7 cellular contexts compared by ENCODE assay signal in the genomic region with DNA sequence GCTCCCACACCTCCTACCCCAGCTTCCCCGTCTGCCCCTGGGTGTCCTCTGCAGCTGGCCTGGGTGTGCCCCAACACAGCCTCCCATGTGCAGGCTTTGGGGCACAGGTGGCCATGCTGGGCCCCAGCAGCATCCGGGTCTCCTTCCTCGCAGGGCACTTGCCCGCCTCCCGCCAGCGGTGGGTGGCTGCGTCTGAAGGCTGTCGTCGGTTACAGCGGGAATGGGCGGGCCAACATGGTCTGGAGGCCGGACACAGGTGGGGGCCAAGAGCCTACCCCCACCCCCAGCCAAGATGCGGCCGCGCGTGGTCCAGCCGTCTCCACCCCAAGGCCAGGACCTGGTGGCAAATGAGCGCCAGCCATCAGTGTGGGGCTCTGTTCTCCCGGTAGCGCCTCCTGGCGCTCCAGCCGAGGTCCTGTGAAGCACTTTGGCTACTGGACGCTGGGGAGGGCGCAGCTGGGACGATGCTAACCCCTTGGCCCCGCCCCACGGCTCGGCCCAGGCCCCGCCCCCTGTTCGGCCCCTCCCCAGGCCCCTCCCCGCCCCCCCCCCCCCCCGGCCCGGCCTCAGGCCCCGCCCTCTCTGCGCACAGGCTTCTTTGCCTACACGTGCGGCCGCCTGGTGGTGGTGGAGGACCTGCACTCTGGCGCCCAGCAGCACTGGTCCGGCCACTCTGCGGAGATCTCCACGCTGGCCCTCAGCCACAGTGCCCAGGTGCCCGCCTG. TPM values are rescaled to one million over a fixed set of nuclear protein-coding genes. Genes with fewer than 3 reads are reported as not detected.
A peak's percentile ranks its signal among the peaks of the same experiment; 100 is the strongest.
DNase-seq lines count a peak whose midpoint lies in the region; ATAC-seq and TF ChIP-seq lines count a peak whose summit lies in the region.

No MANE protein-coding gene starts in this region.

- TF ChIP-seq EP300 in ovary (IDR thresholded peaks at IDR 0.05): no peak

- TF ChIP-seq CTCF in glutamatergic neuron (IDR thresholded peaks at IDR 0.05; ENCODE audit: partially characterized antibody, unreplicated experiment): peak; percentile 79
- peak; percentile 35 to 75 (median 73) for TF ChIP-seq CTCF in ovary (IDR thresholded peaks at IDR 0.05)

- H3K4me3 ChIP-seq in SK-N-MC (no peak overlapping the region), ovary (no peak overlapping the region)

- no peaks in the 10 kb centered on the region for H3K36me3 Mint-ChIP-seq in activated naive CD8-positive, alpha-beta T cell
- H3K36me3 Mint-ChIP-seq in glutamatergic neuron (ENCODE audit: unreplicated experiment): no peaks in the 10 kb centered on the region

- peak overlapping the region; percentile 26 for H3K9ac ChIP-seq in SK-N-MC (ENCODE audit: insufficient read length)

- H3K27ac ChIP-seq in SK-N-MC (no peak overlapping the region), ovary (peak overlapping the region; percentile 66 to 74)

- H3K36me3 ChIP-seq in SK-N-MC (ENCODE audit: insufficient read depth, low read length) (no peaks in the 10 kb centered on the region; the same call in 1 of the 2 replicates), ovary (no peaks in the 10 kb centered on the region)

- WGBS in ovary, 3 donors: 6 to 28% (median 8%) methylated on average over 28 to 41 of the region's 43 CpGs

- DNase-seq in SK-N-MC (ENCODE audit: low read depth, low spot score): no peak
- DNase-seq in glutamatergic neuron: peak; percentile 94
- peak; percentile 88 to 95 (median 91) for DNase-seq in ovary
- DNase-seq in NCI-H1436 treated with DMSO at 0.1 percent for 48 hours (lab: John Stamatoyannopoulos, UW): no peak

- intact Hi-C loops in ovary (cut with DNase I): loop anchor here in 2 of 4 donors (5.0 to 10.0 kb wide), 3 partner anchors 78 to 276 kb away; a partner anchor contains a TSS

- H3K4me1 ChIP-seq in ovary (ENCODE audit: insufficient read depth): peaks cover 5% of the 10 kb centered on the region

- no peaks in the 10 kb centered on the region for H3K27me3 ChIP-seq in ovary

- ATAC-seq in GM18520 (IDR thresholded peaks at IDR 0.05; ENCODE audit: unreplicated experiment) (peak; percentile 37), HG03565 (IDR thresholded peaks at IDR 0.05; ENCODE audit: unreplicated experiment) (peak; percentile 45)

- H3K9me3 ChIP-seq in SK-N-MC (ENCODE audit: low read depth, low read length) (no peaks in the 10 kb centered on the region), ovary (no peaks in the 10 kb centered on the region)

- H3K4me1 Mint-ChIP-seq in activated naive CD8-positive, alpha-beta T cell (ENCODE audit: low read depth): peaks cover 3% of the 10 kb centered on the region
- H3K4me1 Mint-ChIP-seq in glutamatergic neuron (ENCODE audit: low read depth, unreplicated experiment): peaks cover 1% of the 10 kb centered on the region

- no peak for TF ChIP-seq POLR2A in ovary (IDR thresholded peaks at IDR 0.05)

- H3K27me3 Mint-ChIP-seq in activated naive CD8-positive, alpha-beta T cell: no peaks in the 10 kb centered on the region
- H3K27me3 Mint-ChIP-seq in glutamatergic neuron (ENCODE audit: unreplicated experiment): peaks cover 5% of the 10 kb centered on the region

- H3K9me3 Mint-ChIP-seq in activated naive CD8-positive, alpha-beta T cell (ENCODE audit: low read depth): no peaks in the 10 kb centered on the region
- H3K9me3 Mint-ChIP-seq in glutamatergic neuron (ENCODE audit: unreplicated experiment): peaks cover 2% of the 10 kb centered on the region

- peak overlapping the region; percentile 27 for H3K4me3 Mint-ChIP-seq in activated naive CD8-positive, alpha-beta T cell
- H3K4me3 Mint-ChIP-seq in glutamatergic neuron (ENCODE audit: unreplicated experiment): no peak overlapping the region

- no peak overlapping the region for H3K27ac Mint-ChIP-seq in activated naive CD8-positive, alpha-beta T cell
- no peak overlapping the region for H3K27ac Mint-ChIP-seq in glutamatergic neuron (ENCODE audit: unreplicated experiment)

RNA-seq across cellular contexts. Expression of a gene that starts 7.3 kb away (rescaled TPM):
- total RNA-seq in glutamatergic neuron (ENCODE audit: unreplicated experiment) (208 TPM), ovary (100 to 1,000 TPM in 1 of 7 donors, 10 to 100 TPM in 6; 44.6 to 100 (median 80.6) TPM)
- polyA plus RNA-seq in ovary: 10 to 100 TPM; 11.6 to 96.6 TPM

RNA-seq across cellular contexts. Expression of a gene that starts 11.5 kb away (rescaled TPM):
- total RNA-seq in glutamatergic neuron (ENCODE audit: unreplicated experiment) (24.6 TPM), ovary (10 to 100 TPM; 22.4 to 58.2 (median 45.1) TPM)
- 10 to 100 TPM in 1 of 2 donors, 1 to 10 TPM in 1; 1.4 to 34.9 TPM for polyA plus RNA-seq in ovary

RNA-seq across cellular contexts. Expression of a gene that starts 14.8 kb away (rescaled TPM):
- total RNA-seq in glutamatergic neuron (ENCODE audit: unreplicated experiment): 8.2 TPM
- total RNA-seq in ovary: 1 to 10 TPM in 6 of 7 donors, under 1 TPM in 1; 0.50 to 4.3 (median 1.4) TPM
- polyA plus RNA-seq in ovary: under 1 TPM in 1 of 2 donors, not detected in 1; 0.80 TPM

RNA-seq across cellular contexts. Expression of a gene that starts 19.0 kb away (rescaled TPM):
- total RNA-seq in glutamatergic neuron (ENCODE audit: unreplicated experiment): 16.6 TPM
- total RNA-seq in ovary: 10 to 100 TPM; 21.5 to 42.3 (median 31.3) TPM
- polyA plus RNA-seq in ovary: 10 to 100 TPM in 1 of 2 donors, under 1 TPM in 1; 0.98 to 22.9 TPM

RNA-seq across cellular contexts. Expression of a gene that starts 19.6 kb away (rescaled TPM):
- 78.3 TPM for total RNA-seq in glutamatergic neuron (ENCODE audit: unreplicated experiment)
- total RNA-seq in ovary: 100 to 1,000 TPM in 4 of 7 donors, 10 to 100 TPM in 3; 72.3 to 115 (median 102) TPM
- 100 to 1,000 TPM in 1 of 2 donors, 10 to 100 TPM in 1; 20.1 to 107 TPM for polyA plus RNA-seq in ovary

Comparison
In these comparisons a context has a peak if more than half of its experiments do, and no peak if none do; other contexts are left out.
1. DNase-seq: peak in glutamatergic neuron (single experiment) and ovary (5 of 5); none in SK-N-MC (single experiment) and NCI-H1436 treated with DMSO at 0.1 percent for 48 hours (single experiment).